13 cellular contexts compared by ENCODE assay signal in genomic region chr18:46278481-46279465, GRCh38.
DNase-seq lines count a peak whose midpoint lies in the region; ATAC-seq and TF ChIP-seq lines count a peak whose summit lies in the region.
"Had no signal": no experiment of that assay in that cellular context is flagged by ENCODE, and none has a peak within 500 bp of the region (broad histone marks: within the 10 kb centered on the region; RNA-seq: fewer than 3 reads in every experiment).

No MANE protein-coding gene starts in this region.

- no peak for TF ChIP-seq CTCF in fibroblast of mammary gland (conservative IDR thresholded peaks at IDR 0.05; ENCODE audit: control insufficient read depth, insufficient read depth, low read depth, low read length)
- TF ChIP-seq CTCF in vagina (IDR thresholded peaks at IDR 0.05) = no peak

- no peak overlapping the region for H3K4me3 Mint-ChIP-seq in activated naive CD8-positive, alpha-beta T cell treated with anti-CD3 and anti-CD28 coated beads for 36 hours
- H3K4me3 Mint-ChIP-seq in activated naive CD8-positive, alpha-beta T cell treated with anti-CD3 and anti-CD28 coated beads, Interleukin-2, amount 50 U/mL, for 24 hours = no peak overlapping the region
- H3K4me3 Mint-ChIP-seq in stimulated activated naive CD8-positive, alpha-beta T cell treated with anti-CD3 and anti-CD28 coated beads, Interleukin-15, amount 100 ng/mL, for 72 hours = no peak overlapping the region
- H3K4me3 Mint-ChIP-seq: activated B cell treated with CpG ODN at 0.5 μM for 24 hours had no signal

- no peak for ATAC-seq in activated naive CD8-positive, alpha-beta T cell treated with anti-CD3 and anti-CD28 coated beads, Interleukin-2, amount 50 U/mL, for 24 hours
- peak; percentile 72 for ATAC-seq in SK-N-SH treated with all-trans-retinoic acid at 6 μM for 48 hours
- ATAC-seq in stimulated activated naive CD8-positive, alpha-beta T cell treated with anti-CD3 and anti-CD28 coated beads, Interleukin-15, amount 100 ng/mL, for 72 hours = peak; percentile 21

- no peaks in the 10 kb centered on the region for H3K9me3 ChIP-seq in vagina

- H3K27ac Mint-ChIP-seq in activated naive CD8-positive, alpha-beta T cell treated with anti-CD3 and anti-CD28 coated beads for 36 hours = peak overlapping the region; percentile 38
- no peak overlapping the region for H3K27ac Mint-ChIP-seq in activated naive CD8-positive, alpha-beta T cell treated with anti-CD3 and anti-CD28 coated beads, Interleukin-2, amount 50 U/mL, for 24 hours
- no peak overlapping the region for H3K27ac Mint-ChIP-seq in stimulated activated naive CD8-positive, alpha-beta T cell treated with anti-CD3 and anti-CD28 coated beads, Interleukin-15, amount 100 ng/mL, for 72 hours
- H3K27ac Mint-ChIP-seq: activated B cell treated with CpG ODN at 0.5 μM for 24 hours had no signal

- H3K4me3 ChIP-seq in fibroblast of mammary gland (ENCODE audit: control insufficient read depth, low read depth, low read length) = no peak overlapping the region
- H3K4me3 ChIP-seq in vagina = no peak overlapping the region
- H3K4me3 ChIP-seq: skin epidermis had no signal

- TF ChIP-seq POLR2A in vagina (IDR thresholded peaks at IDR 0.05) = no peak

- DNase-seq in activated naive CD8-positive, alpha-beta T cell treated with anti-CD3 and anti-CD28 coated beads for 36 hours = no peak
- no peak for DNase-seq in activated naive CD8-positive, alpha-beta T cell treated with anti-CD3 and anti-CD28 coated beads, Interleukin-2, amount 50 U/mL, for 24 hours
- DNase-seq in fibroblast of mammary gland (ENCODE audit: low read depth) (peak; percentile 72), putamen (ENCODE audit: low spot score) (no peak), vagina (ENCODE audit: extremely low spot score in 2 of 2) (no peak)
- DNase-seq in stimulated activated naive CD8-positive, alpha-beta T cell treated with anti-CD3 and anti-CD28 coated beads, Interleukin-15, amount 100 ng/mL, for 72 hours = no peak
- no peak for DNase-seq in stimulated activated CD4-positive, alpha-beta T cell treated with anti-CD3 and anti-CD28 coated beads, Interleukin-4, amount 100 ng/mL, for 1 hour
- DNase-seq: activated B cell treated with CpG ODN at 0.5 μM for 24 hours; NCI-H1930; RPMI8226; stimulated activated CD8-positive, alpha-beta memory T cell treated with anti-CD3 and anti-CD28 coated beads, Interleukin-4, amount 100 ng/mL, for 48 hours had no signal

- H3K9me3 Mint-ChIP-seq in activated naive CD8-positive, alpha-beta T cell treated with anti-CD3 and anti-CD28 coated beads for 36 hours = no peaks in the 10 kb centered on the region
- H3K9me3 Mint-ChIP-seq in activated naive CD8-positive, alpha-beta T cell treated with anti-CD3 and anti-CD28 coated beads, Interleukin-2, amount 50 U/mL, for 24 hours = no peaks in the 10 kb centered on the region
- no peaks in the 10 kb centered on the region for H3K9me3 Mint-ChIP-seq in stimulated activated naive CD8-positive, alpha-beta T cell treated with anti-CD3 and anti-CD28 coated beads, Interleukin-15, amount 100 ng/mL, for 72 hours
- H3K9me3 Mint-ChIP-seq: activated B cell treated with CpG ODN at 0.5 μM for 24 hours had no signal

- H3K36me3 Mint-ChIP-seq in activated naive CD8-positive, alpha-beta T cell treated with anti-CD3 and anti-CD28 coated beads for 36 hours = no peaks in the 10 kb centered on the region
- no peaks in the 10 kb centered on the region for H3K36me3 Mint-ChIP-seq in activated naive CD8-positive, alpha-beta T cell treated with anti-CD3 and anti-CD28 coated beads, Interleukin-2, amount 50 U/mL, for 24 hours (ENCODE audit: low read depth)

- no peak overlapping the region for H3K27ac ChIP-seq in vagina
- H3K27ac ChIP-seq: skin epidermis had no signal

- H3K36me3 ChIP-seq in vagina = no peaks in the 10 kb centered on the region

- H3K27me3 ChIP-seq in vagina = no peaks in the 10 kb centered on the region

- intact Hi-C loops in vagina (cut with DNase I) = no loop called here

- no peaks in the 10 kb centered on the region for H3K4me1 ChIP-seq in vagina

- H3K27me3 Mint-ChIP-seq in activated naive CD8-positive, alpha-beta T cell treated with anti-CD3 and anti-CD28 coated beads for 36 hours = no peaks in the 10 kb centered on the region
- H3K27me3 Mint-ChIP-seq in activated naive CD8-positive, alpha-beta T cell treated with anti-CD3 and anti-CD28 coated beads, Interleukin-2, amount 50 U/mL, for 24 hours = no peaks in the 10 kb centered on the region
- H3K27me3 Mint-ChIP-seq in stimulated activated naive CD8-positive, alpha-beta T cell treated with anti-CD3 and anti-CD28 coated beads, Interleukin-15, amount 100 ng/mL, for 72 hours = no peaks in the 10 kb centered on the region
- H3K27me3 Mint-ChIP-seq: activated B cell treated with CpG ODN at 0.5 μM for 24 hours had no signal

- H3K4me1 Mint-ChIP-seq in activated naive CD8-positive, alpha-beta T cell treated with anti-CD3 and anti-CD28 coated beads for 36 hours = peaks cover 10% of the 10 kb centered on the region
- H3K4me1 Mint-ChIP-seq in activated naive CD8-positive, alpha-beta T cell treated with anti-CD3 and anti-CD28 coated beads, Interleukin-2, amount 50 U/mL, for 24 hours = peaks cover 11% of the 10 kb centered on the region
- peaks cover 19% of the 10 kb centered on the region for H3K4me1 Mint-ChIP-seq in stimulated activated naive CD8-positive, alpha-beta T cell treated with anti-CD3 and anti-CD28 coated beads, Interleukin-15, amount 100 ng/mL, for 72 hours

TF ChIP-seq in SK-N-SH treated with all-trans-retinoic acid at 6 μM for 48 hours, 23 proteins besides CTCF, POLR2A, EP300 and RAD21:
- no peak for TF ChIP-seq ZNF565 (CRISPR knock-in tag; conservative IDR thresholded peaks at IDR 0.05; ENCODE audit: low read depth)
- TF ChIP-seq, protein P1, sequence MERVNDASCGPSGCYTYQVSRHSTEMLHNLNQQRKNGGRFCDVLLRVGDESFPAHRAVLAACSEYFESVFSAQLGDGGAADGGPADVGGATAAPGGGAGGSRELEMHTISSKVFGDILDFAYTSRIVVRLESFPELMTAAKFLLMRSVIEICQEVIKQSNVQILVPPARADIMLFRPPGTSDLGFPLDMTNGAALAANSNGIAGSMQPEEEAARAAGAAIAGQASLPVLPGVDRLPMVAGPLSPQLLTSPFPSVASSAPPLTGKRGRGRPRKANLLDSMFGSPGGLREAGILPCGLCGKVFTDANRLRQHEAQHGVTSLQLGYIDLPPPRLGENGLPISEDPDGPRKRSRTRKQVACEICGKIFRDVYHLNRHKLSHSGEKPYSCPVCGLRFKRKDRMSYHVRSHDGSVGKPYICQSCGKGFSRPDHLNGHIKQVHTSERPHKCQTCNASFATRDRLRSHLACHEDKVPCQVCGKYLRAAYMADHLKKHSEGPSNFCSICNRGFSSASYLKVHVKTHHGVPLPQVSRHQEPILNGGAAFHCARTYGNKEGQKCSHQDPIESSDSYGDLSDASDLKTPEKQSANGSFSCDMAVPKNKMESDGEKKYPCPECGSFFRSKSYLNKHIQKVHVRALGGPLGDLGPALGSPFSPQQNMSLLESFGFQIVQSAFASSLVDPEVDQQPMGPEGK (CRISPR knock-in tag; IDR thresholded peaks at IDR 0.05; ENCODE audit: borderline replicate concordance) = peak; percentile 89; the same call in 1 of the 2 replicates
TF ChIP-seq in SK-N-SH treated with all-trans-retinoic acid at 6 μM for 48 hours: peak in this region for 1.
